Comparison of ENCODE assay signal across 1 cellular context in genomic region chr16:56343661-56344517, GRCh38.
TF ChIP-seq lines count a peak whose summit lies in the region.

No MANE protein-coding gene starts in this region.

TF ChIP-seq in IMR-90, 13 proteins besides CTCF, POLR2A, EP300 and RAD21 (continued from another document):
- no peak for TF ChIP-seq RFX5 (IDR thresholded peaks at IDR 0.05; ENCODE audit: low read depth, low read length)
- no peak for TF ChIP-seq USF2 (IDR thresholded peaks at IDR 0.05; ENCODE audit: low read depth, low read length)
TF ChIP-seq in IMR-90: peak in this region for 0.
